ENCODE assay signal across 12 cellular contexts in genomic region chr9:69932901-69933300, GRCh38.
DNase-seq lines count a peak whose midpoint lies in the region; FAIRE-seq and TF ChIP-seq lines count a peak whose summit lies in the region.
"Had no signal": no experiment of that assay in that cellular context is flagged by ENCODE, and none has a peak within 500 bp of the region (broad histone marks: within the 10 kb centered on the region; RNA-seq: fewer than 3 reads in every experiment).

No MANE protein-coding gene starts in this region.

- H3K27me3 ChIP-seq in KMS-11 (ENCODE audit: insufficient read depth, low read depth) (no peaks in the 10 kb centered on the region), WERI-Rb-1 (ENCODE audit: insufficient read depth, low read depth, severe bottlenecking) (no peaks in the 10 kb centered on the region)

- no peak overlapping the region for H3K4me3 ChIP-seq in KMS-11 (IDR thresholded peaks at IDR 0.05; ENCODE audit: insufficient read depth, low read depth, low read length)
- H3K4me3 ChIP-seq in WERI-Rb-1 (ENCODE audit: low read depth, low read length) = no peak overlapping the region
- H3K4me3 ChIP-seq: mucosa of descending colon, skin epidermis had no signal

- H3K27ac Mint-ChIP-seq in activated naive CD8-positive, alpha-beta T cell treated with anti-CD3 and anti-CD28 coated beads for 36 hours = no peak overlapping the region
- H3K27ac Mint-ChIP-seq: stimulated activated naive CD8-positive, alpha-beta T cell treated with anti-CD3 and anti-CD28 coated beads, Interleukin-15, Interleukin-2, amounts not matched to agents 100 ng/mL and 50 ng/mL, for 24 hours had no signal

- no peaks in the 10 kb centered on the region for H3K4me1 Mint-ChIP-seq in activated naive CD8-positive, alpha-beta T cell treated with anti-CD3 and anti-CD28 coated beads for 36 hours

- H3K9me3 Mint-ChIP-seq in activated naive CD8-positive, alpha-beta T cell treated with anti-CD3 and anti-CD28 coated beads for 36 hours = peaks cover 24% of the 10 kb centered on the region

- no peak overlapping the region for H2AFZ ChIP-seq in KMS-11 (ENCODE audit: low read depth)

- no peaks in the 10 kb centered on the region for H4K20me1 ChIP-seq in KMS-11 (ENCODE audit: insufficient read depth)

- DNase-seq in NCI-H748 (lab: John Stamatoyannopoulos, UW; ENCODE audit: unreplicated experiment) (peak; percentile 10), NCI-H748 treated with DMSO at 0.1 percent for 48 hours (lab: John Stamatoyannopoulos, UW) (no peak), WERI-Rb-1 (peak; percentile 63), medulla oblongata (ENCODE audit: extremely low spot score) (peak; percentile 20), SIG-M5 treated with dmso at 0.1 percent for 504 hours (lab: John Stamatoyannopoulos, UW; ENCODE audit: unreplicated experiment) (no peak), HTR-8/SVneo (ENCODE audit: insufficient read length, low spot score) (no peak)
- DNase-seq in activated naive CD8-positive, alpha-beta T cell treated with anti-CD3 and anti-CD28 coated beads for 36 hours = no peak
- DNase-seq: foreskin melanocyte had no signal

- H3K9me3 ChIP-seq in WERI-Rb-1 (ENCODE audit: severe bottlenecking) = peaks cover 7% of the 10 kb centered on the region

- H3K27ac ChIP-seq in KMS-11 (no peak overlapping the region), WERI-Rb-1 (no peak overlapping the region)
- H3K27ac ChIP-seq: skin epidermis had no signal

- H3K79me2 ChIP-seq in KMS-11 (ENCODE audit: insufficient read depth, low read depth) = no peaks in the 10 kb centered on the region

- H3K4me1 ChIP-seq in KMS-11 (ENCODE audit: low read depth, poor library complexity, severe bottlenecking) = no peaks in the 10 kb centered on the region

- H3K27me3 Mint-ChIP-seq in activated naive CD8-positive, alpha-beta T cell treated with anti-CD3 and anti-CD28 coated beads for 36 hours = peaks cover 9% of the 10 kb centered on the region

- no peak overlapping the region for H3K4me3 Mint-ChIP-seq in activated naive CD8-positive, alpha-beta T cell treated with anti-CD3 and anti-CD28 coated beads for 36 hours
- H3K4me3 Mint-ChIP-seq: stimulated activated naive CD8-positive, alpha-beta T cell treated with anti-CD3 and anti-CD28 coated beads, Interleukin-15, Interleukin-2, amounts not matched to agents 100 ng/mL and 50 ng/mL, for 24 hours had no signal

- no peaks in the 10 kb centered on the region for H3K36me3 ChIP-seq in KMS-11 (ENCODE audit: insufficient read depth)
- H3K36me3 ChIP-seq in WERI-Rb-1 = no peaks in the 10 kb centered on the region

- TF ChIP-seq CTCF in KMS-11 (conservative IDR thresholded peaks at IDR 0.05; ENCODE audit: low read depth, low read length) (peak; percentile 53), WERI-Rb-1 (IDR thresholded peaks at IDR 0.05; ENCODE audit: low read depth, low read length) (peak; percentile 59)

- no peak for FAIRE-seq in HTR-8/SVneo (lab: Jason Lieb, UNC)

- H3K9ac ChIP-seq in KMS-11 = no peak overlapping the region

- H3K4me2 ChIP-seq in KMS-11 = no peak overlapping the region

- H3K36me3 Mint-ChIP-seq in activated naive CD8-positive, alpha-beta T cell treated with anti-CD3 and anti-CD28 coated beads for 36 hours = peaks cover 4% of the 10 kb centered on the region

Comparison
In these comparisons a context has a peak if more than half of its experiments do, and no peak if none do; other contexts are left out.
1. DNase-seq: peak in NCI-H748 (single experiment), WERI-Rb-1 (single experiment) and medulla oblongata (single experiment); none in NCI-H748 treated with DMSO at 0.1 percent for 48 hours (single experiment), SIG-M5 treated with dmso at 0.1 percent for 504 hours (single experiment), HTR-8/SVneo (single experiment) and activated naive CD8-positive, alpha-beta T cell treated with anti-CD3 and anti-CD28 coated beads for 36 hours (single experiment).